24 cellular contexts compared by ENCODE assay signal in the genomic region with DNA sequence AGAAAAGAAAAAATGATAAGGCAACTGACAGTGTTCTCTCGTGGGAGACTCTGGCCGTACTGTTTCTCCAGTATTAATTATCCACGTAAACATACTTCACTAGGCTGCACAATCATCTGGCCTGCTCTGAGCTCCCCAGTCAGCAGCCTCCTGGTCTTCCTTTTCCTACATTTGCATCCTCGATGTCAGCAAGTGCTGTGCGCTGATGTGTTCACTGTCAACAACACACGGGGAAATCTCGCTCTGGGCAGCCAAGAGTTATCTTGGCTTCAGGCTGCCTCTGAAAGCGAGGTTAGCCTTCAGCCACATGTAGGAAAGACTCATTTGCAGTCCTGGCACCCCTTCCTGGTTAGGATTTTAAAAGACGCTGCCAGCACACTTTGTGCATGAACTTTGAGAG.
"Had no signal": no experiment of that assay in that cellular context is flagged by ENCODE, and none has a peak within 500 bp of the region (broad histone marks: within the 10 kb centered on the region; RNA-seq: fewer than 3 reads in every experiment).

No MANE protein-coding gene starts in this region.

- FAIRE-seq: endometrium, keratinocyte, pancreas had no signal

- H3K36me3 ChIP-seq: esophagus squamous epithelium, heart right ventricle, neutrophil, pancreas, right atrium auricular region, stomach, tibial artery had no signal

- H3K27me3 ChIP-seq: esophagus squamous epithelium, heart right ventricle, neutrophil, pancreas, right atrium auricular region, stomach had no signal

- H3K27ac ChIP-seq: coronary artery, esophagus squamous epithelium, heart right ventricle, neutrophil, pancreas, right atrium auricular region, stomach, tibial artery had no signal

- H3K4me1 ChIP-seq: esophagus squamous epithelium, heart right ventricle, pancreas, right atrium auricular region, stomach, tibial artery had no signal

- DNase-seq: dermis blood vessel endothelial cell; effector memory CD4-positive, alpha-beta T cell; erythroblast; esophagus squamous epithelium; foreskin melanocyte; glutamatergic neuron; heart right ventricle; immature natural killer cell; mucosa of descending colon; naive B cell; pancreas; stimulated activated CD4-positive, alpha-beta T cell treated with anti-CD3 and anti-CD28 coated beads, Interleukin-12 subunit alpha, Interleukin-12 subunit beta, amount 100 ng/mL, for 4 hours; stimulated activated CD4-positive, alpha-beta T cell treated with anti-CD3 and anti-CD28 coated beads, Interleukin-1b, Interleukin-23, amount 100 ng/mL, for 48 hours; stimulated activated CD4-positive, alpha-beta T cell treated with anti-CD3 and anti-CD28 coated beads, Interleukin-4, amount 100 ng/mL, for 1 hour; stimulated activated naive CD4-positive, alpha-beta T cell treated with Interleukin-2 at 50 U/mL for 16 hours; stomach; tibial artery had no signal

- H3K9me3 ChIP-seq: esophagus squamous epithelium, heart right ventricle, mucosa of descending colon, neutrophil, pancreas, right atrium auricular region, stomach, tibial artery had no signal

- H3K4me3 ChIP-seq: coronary artery, esophagus squamous epithelium, heart right ventricle, lung, mucosa of descending colon, pancreas, right atrium auricular region, smooth muscle cell, stomach, tibial artery had no signal
